ENCODE assay signal across 14 cellular contexts in genomic region chr12:94203181-94203546, GRCh38. TPM values are rescaled to one million over a fixed set of nuclear protein-coding genes. Genes with fewer than 3 reads are reported as not detected.
DNase-seq lines count a peak whose midpoint lies in the region; ATAC-seq and TF ChIP-seq lines count a peak whose summit lies in the region.
"Had no signal": no experiment of that assay in that cellular context is flagged by ENCODE, and none has a peak within 500 bp of the region (broad histone marks: within the 10 kb centered on the region; RNA-seq: fewer than 3 reads in every experiment).

No MANE protein-coding gene starts in this region.

- no peak overlapping the region for H2AFZ ChIP-seq in MM.1S (ENCODE audit: low read length)

- H3K27me3 ChIP-seq in breast epithelium = no peaks in the 10 kb centered on the region
- no peaks in the 10 kb centered on the region for H3K27me3 ChIP-seq in MM.1S (replicated peaks; ENCODE audit: insufficient read depth, low read length)
- H3K27me3 ChIP-seq in upper lobe of right lung = no peaks in the 10 kb centered on the region

- H4K20me1 ChIP-seq in MM.1S (ENCODE audit: insufficient read depth, low read length) = no peaks in the 10 kb centered on the region

- no peak for ATAC-seq in activated T-helper 17 cell treated with anti-CD3 and anti-CD28 coated beads, Interleukin-2, amount 50 U/mL, for 72 hours (replicated peaks)
- ATAC-seq in stimulated activated memory B cell treated with anti-CD40 and anti-IgM and Interleukin-4, amounts not matched to agents 10 μg/mL and 1 μg/mL and 100 μg/mL, for 72 hours = no peak
- ATAC-seq in upper lobe of right lung = no peak

- CTCF ChIA-PET in MCF 10A (lab: Yijun Ruan, JAX) = no interaction called here

- H3K36me3 ChIP-seq in breast epithelium (no peaks in the 10 kb centered on the region), MM.1S (replicated peaks; ENCODE audit: insufficient read depth, low read length) (peaks cover 18% of the 10 kb centered on the region; the same call in 1 of the 2 replicates), upper lobe of right lung (no peaks in the 10 kb centered on the region)

- H3K4me3 ChIP-seq in breast epithelium (no peak overlapping the region), MM.1S (ENCODE audit: low read length) (0 out of 2 replicates have a peak overlapping the region, but pooled peaks have one; percentile 52), upper lobe of right lung (no peak overlapping the region)

- H3K9me3 Mint-ChIP-seq in MCF 10A (ENCODE audit: unreplicated experiment) = peaks cover 6% of the 10 kb centered on the region
- peaks cover 4% of the 10 kb centered on the region for H3K9me3 Mint-ChIP-seq in activated T-helper 17 cell treated with anti-CD3 and anti-CD28 coated beads, Interleukin-2, amount 50 U/mL, for 72 hours
- peaks cover 3% of the 10 kb centered on the region for H3K9me3 Mint-ChIP-seq in stimulated activated memory B cell treated with anti-CD40 and anti-IgM and Interleukin-4, amounts not matched to agents 10 μg/mL and 1 μg/mL and 100 μg/mL, for 72 hours

- H3K4me1 ChIP-seq in breast epithelium (no peaks in the 10 kb centered on the region), MM.1S (ENCODE audit: low read length) (peaks cover 39% of the 10 kb centered on the region), upper lobe of right lung (peaks cover 10% of the 10 kb centered on the region)

- POLR2A ChIA-PET in MCF 10A (lab: Yijun Ruan, JAX) = interaction anchor here (0.9 to 2.2 kb wide), 4 partner anchors 10 to 30 kb away, joined by 3 to 17 read pairs (median 4); no protein-coding TSS in a partner anchor

- H3K4me2 ChIP-seq in MM.1S (ENCODE audit: low read depth, low read length) = peak overlapping the region; percentile 97; the same call in 1 of the 2 replicates

- DNase-seq in MCF 10A (ENCODE audit: unreplicated experiment) (no peak), breast epithelium (ENCODE audit: low spot score in 2 of 2) (no peak), MM.1S (no peak), upper lobe of right lung (no peak), NCI-H1930 (lab: John Stamatoyannopoulos, UW) (no peak), hepatic stellate cell (ENCODE audit: low spot score) (no peak)
- DNase-seq: ACHN, DMS 273 treated with DMSO at 0.1 percent for 48 hours, GOT3, NCI-H1694 treated with DMSO at 0.1 percent for 48 hours, NCI-H82, SIG-M5 had no signal

- peak overlapping the region; percentile 78 for H3K27ac Mint-ChIP-seq in MCF 10A (ENCODE audit: low read depth, unreplicated experiment)
- peak overlapping the region; percentile 18 for H3K27ac Mint-ChIP-seq in activated T-helper 17 cell treated with anti-CD3 and anti-CD28 coated beads, Interleukin-2, amount 50 U/mL, for 72 hours
- H3K27ac Mint-ChIP-seq in stimulated activated memory B cell treated with anti-CD40 and anti-IgM and Interleukin-4, amounts not matched to agents 10 μg/mL and 1 μg/mL and 100 μg/mL, for 72 hours = peak overlapping the region; percentile 94

- H3K9ac ChIP-seq in MM.1S (ENCODE audit: low read length) = 0 out of 2 replicates have a peak overlapping the region, but pooled peaks have one; percentile 99

- intact Hi-C loops in MCF 10A (cut with micrococcal nuclease) = no loop called here
- intact Hi-C loops in breast epithelium (cut with DNase I; ENCODE audit: low total_unique reads) = no loop called here
- intact Hi-C loops in upper lobe of right lung (cut with DNase I) = no loop called here

- peaks cover 88% of the 10 kb centered on the region for H3K79me2 ChIP-seq in MM.1S (ENCODE audit: low read length)

- H3F3A ChIP-seq in MM.1S (ENCODE audit: insufficient read depth, low read length) = peaks cover 62% of the 10 kb centered on the region

- H3K36me3 Mint-ChIP-seq in MCF 10A (ENCODE audit: insufficient read depth, unreplicated experiment) = no peaks in the 10 kb centered on the region
- H3K36me3 Mint-ChIP-seq in activated T-helper 17 cell treated with anti-CD3 and anti-CD28 coated beads, Interleukin-2, amount 50 U/mL, for 72 hours (ENCODE audit: low read depth) = no peaks in the 10 kb centered on the region
- peaks cover 36% of the 10 kb centered on the region for H3K36me3 Mint-ChIP-seq in stimulated activated memory B cell treated with anti-CD40 and anti-IgM and Interleukin-4, amounts not matched to agents 10 μg/mL and 1 μg/mL and 100 μg/mL, for 72 hours

- no peaks in the 10 kb centered on the region for H3K9me2 ChIP-seq in MM.1S (replicated peaks; ENCODE audit: insufficient read depth, low read length)

- no peak overlapping the region for H3K4me3 Mint-ChIP-seq in MCF 10A (ENCODE audit: unreplicated experiment)
- peak overlapping the region; percentile 16 for H3K4me3 Mint-ChIP-seq in activated T-helper 17 cell treated with anti-CD3 and anti-CD28 coated beads, Interleukin-2, amount 50 U/mL, for 72 hours
- H3K4me3 Mint-ChIP-seq in stimulated activated memory B cell treated with anti-CD40 and anti-IgM and Interleukin-4, amounts not matched to agents 10 μg/mL and 1 μg/mL and 100 μg/mL, for 72 hours = no peak overlapping the region

- no peaks in the 10 kb centered on the region for H3K9me3 ChIP-seq in breast epithelium
- H3K9me3 ChIP-seq in MM.1S (replicated peaks; ENCODE audit: insufficient read depth, low read length) = no peaks in the 10 kb centered on the region
- no peaks in the 10 kb centered on the region for H3K9me3 ChIP-seq in upper lobe of right lung

- no TSS peak for BruUV-seq in MCF 10A (replicated peaks; lab: Mats Ljungman, UMichigan)

- H3K27me3 Mint-ChIP-seq in MCF 10A (ENCODE audit: insufficient read depth, unreplicated experiment) = no peaks in the 10 kb centered on the region
- H3K27me3 Mint-ChIP-seq in activated T-helper 17 cell treated with anti-CD3 and anti-CD28 coated beads, Interleukin-2, amount 50 U/mL, for 72 hours = no peaks in the 10 kb centered on the region
- H3K27me3 Mint-ChIP-seq in stimulated activated memory B cell treated with anti-CD40 and anti-IgM and Interleukin-4, amounts not matched to agents 10 μg/mL and 1 μg/mL and 100 μg/mL, for 72 hours = no peaks in the 10 kb centered on the region

- TF ChIP-seq CTCF in MCF 10A (IDR thresholded peaks at IDR 0.05; ENCODE audit: unreplicated experiment) (no peak), breast epithelium (IDR thresholded peaks at IDR 0.05) (no peak), MM.1S (IDR thresholded peaks at IDR 0.05; ENCODE audit: low read length) (no peak), upper lobe of right lung (IDR thresholded peaks at IDR 0.05) (no peak)

- no peak for TF ChIP-seq POLR2A in breast epithelium (IDR thresholded peaks at IDR 0.05)

- H3K4me1 Mint-ChIP-seq in MCF 10A (ENCODE audit: insufficient read depth, unreplicated experiment) = peaks cover 27% of the 10 kb centered on the region
- peaks cover 47% of the 10 kb centered on the region for H3K4me1 Mint-ChIP-seq in activated T-helper 17 cell treated with anti-CD3 and anti-CD28 coated beads, Interleukin-2, amount 50 U/mL, for 72 hours
- peaks cover 59% of the 10 kb centered on the region for H3K4me1 Mint-ChIP-seq in stimulated activated memory B cell treated with anti-CD40 and anti-IgM and Interleukin-4, amounts not matched to agents 10 μg/mL and 1 μg/mL and 100 μg/mL, for 72 hours

- H3K27ac ChIP-seq in breast epithelium = no peak overlapping the region
- H3K27ac ChIP-seq in MM.1S (ENCODE audit: low read length) = peak overlapping the region; percentile 99; the same call in 1 of the 2 replicates
- H3K27ac ChIP-seq in upper lobe of right lung = no peak overlapping the region

RNA-seq across cellular contexts. Expression of gene PLXNC1, which starts 54.8 kb away (rescaled TPM):
- 2.4 and 2.6 TPM in 2 replicates for total RNA-seq in MCF 10A (2022)
- total RNA-seq in breast epithelium = 10 to 100 TPM in 1 of 3 donors, 1 to 10 TPM in 2; 7.5 to 21.4 (median 8.2) TPM
- total RNA-seq in activated T-helper 17 cell treated with anti-CD3 and anti-CD28 coated beads, Interleukin-2, amount 50 U/mL, for 72 hours = 1 to 10 TPM; 4.9 to 7.5 TPM
- 15.7 TPM for total RNA-seq in upper lobe of right lung

Comparison
In these comparisons a context has a peak if more than half of its experiments do, and no peak if none do; other contexts are left out.
1. H3K27ac Mint-ChIP-seq: peak in every context shown above with its lines; median percentile 94 in stimulated activated memory B cell treated with anti-CD40 and anti-IgM and Interleukin-4, amounts not matched to agents 10 μg/mL and 1 μg/mL and 100 μg/mL, for 72 hours; 78 in MCF 10A; 18 in activated T-helper 17 cell treated with anti-CD3 and anti-CD28 coated beads, Interleukin-2, amount 50 U/mL, for 72 hours.